ENCODE assay signal across 8 cellular contexts in the genomic region with DNA sequence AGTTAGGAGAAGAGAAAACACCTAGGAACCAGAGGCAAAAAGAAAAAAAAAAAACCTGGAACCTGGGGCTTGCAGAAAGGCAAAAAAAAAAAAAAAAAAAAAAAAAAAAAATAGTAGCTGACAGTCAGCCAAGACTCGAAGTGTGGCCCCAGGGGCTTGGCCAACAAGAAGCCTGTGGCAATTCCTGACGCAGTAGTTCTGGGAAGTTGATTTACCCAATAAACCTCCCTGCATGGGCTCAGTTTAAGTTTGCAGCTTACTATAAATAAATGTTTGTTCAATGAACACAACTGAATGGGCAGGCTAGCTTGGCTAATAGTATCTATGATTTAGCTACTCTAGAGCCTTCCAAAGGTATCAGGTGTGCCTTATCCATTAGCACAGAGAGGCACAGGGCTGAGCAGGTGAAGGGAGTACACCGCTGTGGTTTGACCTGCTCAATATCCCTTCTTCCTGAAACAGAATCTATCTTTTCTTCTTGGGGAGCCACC. TPM values are rescaled to one million over a fixed set of nuclear protein-coding genes. Genes with fewer than 3 reads are reported as not detected.
DNase-seq lines count a peak whose midpoint lies in the region; ATAC-seq and TF ChIP-seq lines count a peak whose summit lies in the region.

No MANE protein-coding gene starts in this region.

- peak overlapping the region; percentile 66 for H3K27ac Mint-ChIP-seq in activated T-cell treated with anti-CD3 and anti-CD28 coated beads, Interleukin-2, amount 50 U/mL, for 72 hours
- H3K27ac Mint-ChIP-seq in T-helper 17 cell = peak overlapping the region; percentile 97

- 41% methylated on average over 3 of the region's 3 CpGs for WGBS in right cardiac atrium
- WGBS in thyroid gland, 2 donors = 39 to 43% methylated on average over 3 of the region's 3 CpGs

- no peaks in the 10 kb centered on the region for H3K9me3 ChIP-seq in T-helper 17 cell (ENCODE audit: control insufficient read depth, low read length, poor library complexity, severe bottlenecking)
- no peaks in the 10 kb centered on the region for H3K9me3 ChIP-seq in right cardiac atrium (ENCODE audit: control insufficient read depth, low read length)
- H3K9me3 ChIP-seq in thyroid gland = no peaks in the 10 kb centered on the region

- no peak for DNase-seq in activated T-cell treated with anti-CD3 and anti-CD28 coated beads, Interleukin-2, amount 50 U/mL, for 72 hours
- no peak for DNase-seq in activated T-cell treated with anti-CD3 and anti-CD28 coated beads, Interleukin-2, amount 50 U/mL, for 48 hours
- DNase-seq in T-helper 17 cell = no peak
- DNase-seq in right cardiac atrium = peak in 2 of 3 donors; percentile 49 to 71
- DNase-seq in thyroid gland = no peak
- DNase-seq in NCI-H146 treated with DMSO at 0.1 percent for 48 hours (lab: John Stamatoyannopoulos, UW; ENCODE audit: unreplicated experiment) = no peak
- DNase-seq in NCI-H1092 (lab: John Stamatoyannopoulos, UW) = no peak
- no peak for DNase-seq in NOMO-1 treated with dmso at 0.1 percent for 144 hours (lab: John Stamatoyannopoulos, UW; ENCODE audit: unreplicated experiment)

- H3K4me3 ChIP-seq in right cardiac atrium (ENCODE audit: low read length) (no peak overlapping the region), thyroid gland (replicated peaks in 1 of 3) (no peak overlapping the region)

- intact Hi-C loops in right cardiac atrium (cut with DNase I) (loop anchor here in 2 of 4 donors (2.0 to 5.0 kb wide), 2 partner anchors 63 to 196 kb away; a partner anchor contains a TSS), thyroid gland (cut with DNase I) (loop anchor here (5.0 kb wide), 1 partner anchor 201 kb away; no protein-coding TSS in a partner anchor)

- H3K27ac ChIP-seq in right cardiac atrium (ENCODE audit: low read length) (no peak overlapping the region), thyroid gland (peak overlapping the region in 2 of 3 donors; percentile 33 to 59)

- TF ChIP-seq POLR2A in thyroid gland (IDR thresholded peaks at IDR 0.05) = no peak

- H3K27me3 Mint-ChIP-seq in activated T-cell treated with anti-CD3 and anti-CD28 coated beads, Interleukin-2, amount 50 U/mL, for 72 hours (ENCODE audit: low read depth) = no peaks in the 10 kb centered on the region
- no peaks in the 10 kb centered on the region for H3K27me3 Mint-ChIP-seq in T-helper 17 cell

- peak overlapping the region; percentile 56 to 64 for H3K4me3 Mint-ChIP-seq in activated T-cell treated with anti-CD3 and anti-CD28 coated beads, Interleukin-2, amount 50 U/mL, for 72 hours
- peak overlapping the region; percentile 74 for H3K4me3 Mint-ChIP-seq in T-helper 17 cell

- no peaks in the 10 kb centered on the region for H3K36me3 Mint-ChIP-seq in activated T-cell treated with anti-CD3 and anti-CD28 coated beads, Interleukin-2, amount 50 U/mL, for 72 hours (ENCODE audit: insufficient read depth in 2 of 2)
- no peaks in the 10 kb centered on the region for H3K36me3 Mint-ChIP-seq in T-helper 17 cell (ENCODE audit: low read depth)

- no peaks in the 10 kb centered on the region for H3K4me1 ChIP-seq in right cardiac atrium (ENCODE audit: control insufficient read depth, insufficient read depth, low read length)
- H3K4me1 ChIP-seq in thyroid gland = peaks cover 8 to 16% of the 10 kb centered on the region in 2 donors

- no peak for ATAC-seq in activated T-cell treated with anti-CD3 and anti-CD28 coated beads, Interleukin-2, amount 50 U/mL, for 72 hours (replicated peaks in 1 of 2)
- ATAC-seq in T-helper 17 cell = no peak
- peak; percentile 41 to 47 for ATAC-seq in right cardiac atrium

- peaks cover 30% of the 10 kb centered on the region for H3K4me1 Mint-ChIP-seq in activated T-cell treated with anti-CD3 and anti-CD28 coated beads, Interleukin-2, amount 50 U/mL, for 72 hours (ENCODE audit: low read depth)
- H3K4me1 Mint-ChIP-seq in T-helper 17 cell = peaks cover 20% of the 10 kb centered on the region

- no peaks in the 10 kb centered on the region for H3K36me3 ChIP-seq in thyroid gland

- H3K27me3 ChIP-seq in right cardiac atrium (ENCODE audit: control insufficient read depth, insufficient read depth) = no peaks in the 10 kb centered on the region
- no peaks in the 10 kb centered on the region for H3K27me3 ChIP-seq in thyroid gland

- H3K9me3 Mint-ChIP-seq in activated T-cell treated with anti-CD3 and anti-CD28 coated beads, Interleukin-2, amount 50 U/mL, for 72 hours = no peaks in the 10 kb centered on the region

- no peak for TF ChIP-seq CTCF in thyroid gland (IDR thresholded peaks at IDR 0.05)

RNA-seq across cellular contexts. Expression of a gene that starts 21.3 kb away (rescaled TPM):
- 10 to 100 TPM; 19.1 to 23.4 TPM for total RNA-seq in activated T-cell treated with anti-CD3 and anti-CD28 coated beads, Interleukin-2, amount 50 U/mL, for 72 hours
- total RNA-seq in T-helper 17 cell = 10 to 100 TPM; 32.0 to 51.9 TPM
- 10 to 100 TPM; 70.2 to 85.2 (median 79.4) TPM for total RNA-seq in right cardiac atrium
- polyA plus RNA-seq in right cardiac atrium = 192 TPM
- 10 to 100 TPM; 30.1 to 68.7 (median 37.7) TPM for total RNA-seq in thyroid gland

Comparison
In these comparisons a context has a peak if more than half of its experiments do, and no peak if none do; other contexts are left out.
1. ATAC-seq: peak in right cardiac atrium (2 of 2); none in activated T-cell treated with anti-CD3 and anti-CD28 coated beads, Interleukin-2, amount 50 U/mL, for 72 hours (0 of 2) and T-helper 17 cell (single experiment).
2. DNase-seq: peak in right cardiac atrium (2 of 3); none in activated T-cell treated with anti-CD3 and anti-CD28 coated beads, Interleukin-2, amount 50 U/mL, for 72 hours (0 of 2), activated T-cell treated with anti-CD3 and anti-CD28 coated beads, Interleukin-2, amount 50 U/mL, for 48 hours (0 of 2), T-helper 17 cell (0 of 3), thyroid gland (0 of 2), NCI-H146 treated with DMSO at 0.1 percent for 48 hours (single experiment), NCI-H1092 (single experiment) and NOMO-1 treated with dmso at 0.1 percent for 144 hours (single experiment).